1 cellular context compared by ENCODE assay signal in genomic region chr2:73112026-73112912, GRCh38.
TF ChIP-seq lines count a peak whose summit lies in the region.

No MANE protein-coding gene starts in this region.

TF ChIP-seq in HEK293, 187 proteins besides CTCF, POLR2A, EP300 and RAD21 (continued from another document):
- TF ChIP-seq PRDM10 (tag by site-specific recombination; IDR thresholded peaks at IDR 0.05) (0 out of 2 replicates have a peak, but pooled peaks have one; percentile 1), HOXC10 (CRISPR knock-in tag; IDR thresholded peaks at IDR 0.05) (0 out of 2 replicates have a peak, but pooled peaks have one; percentile 89), ZIC2 (tag by site-specific recombination; IDR thresholded peaks at IDR 0.05) (no peak), YY1 (tag by site-specific recombination; IDR thresholded peaks at IDR 0.05) (peak; percentile 39; the same call in 1 of the 2 replicates), ZNF221 (tag by site-specific recombination; IDR thresholded peaks at IDR 0.05; ENCODE audit: borderline replicate concordance) (no peak), ZNF335 (tag by site-specific recombination; conservative IDR thresholded peaks at IDR 0.05) (peak; percentile 58; the same call in 1 of the 2 replicates), ZNF596 (tag by site-specific recombination; IDR thresholded peaks at IDR 0.05) (0 out of 2 replicates have a peak, but pooled peaks have one; percentile 3), GLIS2 (tag by site-specific recombination; IDR thresholded peaks at IDR 0.05) (peak; percentile 78)
TF ChIP-seq in HEK293: peak in this region for 17.
